22 cellular contexts compared by ENCODE assay signal in genomic region chrX:133884430-133885394, GRCh38.
DNase-seq lines count a peak whose midpoint lies in the region; ATAC-seq, FAIRE-seq and TF ChIP-seq lines count a peak whose summit lies in the region.
"Had no signal": no experiment of that assay in that cellular context is flagged by ENCODE, and none has a peak within 500 bp of the region (broad histone marks: within the 10 kb centered on the region; RNA-seq: fewer than 3 reads in every experiment).

No MANE protein-coding gene starts in this region.

- DNase-seq in DMS53 (lab: John Stamatoyannopoulos, UW) (peak; percentile 41), WTC11 (ENCODE audit: low spot score) (no peak), kidney (no peak), right lobe of liver (no peak), NCI-H510A (lab: John Stamatoyannopoulos, UW) (no peak), prostate gland (ENCODE audit: low spot score) (no peak), COLO829 (ENCODE audit: low spot score) (no peak)
- DNase-seq: 8988T; CD8-positive, alpha-beta T cell; COR-L47; DMS 273 treated with DMSO at 0.1 percent for 48 hours; DMS79; GF-D8; GOT3; H7; HFFc6; IMR-90 had no signal

- peaks cover 0 to 34% of the 10 kb centered on the region in 2 donors for H3K27me3 ChIP-seq in right lobe of liver
- no peaks in the 10 kb centered on the region for H3K27me3 ChIP-seq in prostate gland (replicated peaks; ENCODE audit: insufficient read depth)

- H3K9ac ChIP-seq in kidney (ENCODE audit: low read length in 2 of 2): no peak overlapping the region
- H3K9ac ChIP-seq: BLaER1 treated with 17β-estradiol and CSF1 and Interleukin-3, amounts not matched to agents 10 nM and 100 nM had no signal

- no peak overlapping the region for H3K4me3 Mint-ChIP-seq in WTC11
- H3K4me3 Mint-ChIP-seq: B cell; CD8-positive, alpha-beta T cell; HFFc6 had no signal

- 0 out of 2 replicates have a peak, but pooled peaks cover 2% of the 10 kb centered on the region for H3K36me3 Mint-ChIP-seq in WTC11
- H3K36me3 Mint-ChIP-seq: CD8-positive, alpha-beta T cell had no signal

- H3K4me3 ChIP-seq in kidney (ENCODE audit: low read length in 2 of 2): no peak overlapping the region
- H3K4me3 ChIP-seq in right lobe of liver: no peak overlapping the region
- no peak overlapping the region for H3K4me3 ChIP-seq in prostate gland
- H3K4me3 ChIP-seq: BLaER1 treated with 17β-estradiol and CSF1 and Interleukin-3, amounts not matched to agents 10 nM and 100 nM; K562 had no signal

- TF ChIP-seq POLR2A in right lobe of liver (IDR thresholded peaks at IDR 0.05) (no peak), prostate gland (IDR thresholded peaks at IDR 0.05) (no peak)

- H3K27ac ChIP-seq in kidney (ENCODE audit: low read depth in 2 of 2, low read length in 2 of 2): no peak overlapping the region
- no peak overlapping the region for H3K27ac ChIP-seq in right lobe of liver
- no peak overlapping the region for H3K27ac ChIP-seq in prostate gland
- H3K27ac ChIP-seq: BLaER1 treated with 17β-estradiol and CSF1 and Interleukin-3, amounts not matched to agents 10 nM and 100 nM had no signal

- intact Hi-C loops in kidney (cut with DNase I): no loop called here
- intact Hi-C loops in right lobe of liver (cut with DNase I): no loop called here
- intact Hi-C loops in prostate gland (cut with DNase I): no loop called here

- ATAC-seq in WTC11 (no peak), right lobe of liver (peak; percentile 66 to 90 (median 85)), HG03432 (IDR thresholded peaks at IDR 0.05; ENCODE audit: unreplicated experiment) (no peak)
- ATAC-seq: CD8-positive, alpha-beta T cell; HCT116; K562 had no signal

- H3K36me3 ChIP-seq in kidney (ENCODE audit: control insufficient read depth in 1 of 2, insufficient read depth in 2 of 2, low read length in 2 of 2) (no peaks in the 10 kb centered on the region), right lobe of liver (no peaks in the 10 kb centered on the region), prostate gland (no peaks in the 10 kb centered on the region)
- H3K36me3 ChIP-seq: BLaER1 treated with 17β-estradiol and CSF1 and Interleukin-3, amounts not matched to agents 10 nM and 100 nM had no signal

- H3K4me1 Mint-ChIP-seq in WTC11: peaks cover 30% of the 10 kb centered on the region
- H3K4me1 Mint-ChIP-seq: B cell had no signal

- TF ChIP-seq CTCF in WTC11 (IDR thresholded peaks at IDR 0.05): no peak
- TF ChIP-seq CTCF in kidney (IDR thresholded peaks at IDR 0.05; ENCODE audit: borderline replicate concordance, extremely low read depth, insufficient read depth): no peak
- TF ChIP-seq CTCF in right lobe of liver (IDR thresholded peaks at IDR 0.05): no peak
- no peak for TF ChIP-seq CTCF in prostate gland (IDR thresholded peaks at IDR 0.05)

- CTCF ChIA-PET in WTC11 (lab: Charles Lee): no interaction called here

- H3K27ac Mint-ChIP-seq in WTC11: no peak overlapping the region
- H3K27ac Mint-ChIP-seq: B cell; CD8-positive, alpha-beta T cell; HFFc6 had no signal

- WGBS in right lobe of liver (ENCODE audit: insufficient coverage, low coverage, low lambda C conversion rate, missing lambda C conversion rate): 8% methylated on average over 4 of the region's 4 CpGs
- WGBS in prostate gland: 84% methylated on average over 4 of the region's 4 CpGs

- peaks cover 2% of the 10 kb centered on the region; the same call in 1 of the 2 replicates for H3K27me3 Mint-ChIP-seq in WTC11 (ENCODE audit: low read depth)
- H3K27me3 Mint-ChIP-seq: B cell had no signal

- POLR2A ChIA-PET in WTC11 (lab: Charles Lee): no interaction called here

- H3K9me3 ChIP-seq in kidney (ENCODE audit: control insufficient read depth in 1 of 2, low read length in 2 of 2): no peaks in the 10 kb centered on the region
- no peaks in the 10 kb centered on the region for H3K9me3 ChIP-seq in right lobe of liver
- no peaks in the 10 kb centered on the region for H3K9me3 ChIP-seq in prostate gland
- H3K9me3 ChIP-seq: BLaER1 treated with 17β-estradiol and CSF1 and Interleukin-3, amounts not matched to agents 10 nM and 100 nM had no signal

- peaks cover 5% of the 10 kb centered on the region; the same call in 1 of the 2 replicates for H3K9me3 Mint-ChIP-seq in WTC11
- H3K9me3 Mint-ChIP-seq: CD8-positive, alpha-beta T cell; HFFc6 had no signal

- FAIRE-seq in kidney (lab: Jason Lieb, UNC): peak; percentile 8
- FAIRE-seq: K562 had no signal

- no peaks in the 10 kb centered on the region for H3K4me1 ChIP-seq in kidney (ENCODE audit: control insufficient read depth in 1 of 2, insufficient read depth in 1 of 2, low read depth in 1 of 2, low read length in 2 of 2)
- peaks cover 0 to 13% (median 0%) of the 10 kb centered on the region in 4 donors for H3K4me1 ChIP-seq in right lobe of liver
- H3K4me1 ChIP-seq in prostate gland (replicated peaks): no peaks in the 10 kb centered on the region
- H3K4me1 ChIP-seq: BLaER1 treated with 17β-estradiol and CSF1 and Interleukin-3, amounts not matched to agents 10 nM and 100 nM had no signal

TF ChIP-seq in WTC11, 78 proteins besides CTCF, POLR2A, EP300 and RAD21:
- TF ChIP-seq GABPB1 (CRISPR knock-in tag; IDR thresholded peaks at IDR 0.05): 0 out of 2 replicates have a peak, but pooled peaks have one; percentile 54
- no peak for TF ChIP-seq ZNF532 (CRISPR knock-in tag; IDR thresholded peaks at IDR 0.05; ENCODE audit: borderline replicate concordance)

Comparison
In these comparisons a context has a peak if more than half of its experiments do, and no peak if none do; other contexts are left out.
1. ATAC-seq: peak in right lobe of liver (4 of 4); none in WTC11 (single experiment) and HG03432 (single experiment).